ENCODE assay signal across 16 cellular contexts in genomic region chr11:93719310-93719709, GRCh38.
"Had no signal": no experiment of that assay in that cellular context is flagged by ENCODE, and none has a peak within 500 bp of the region (broad histone marks: within the 10 kb centered on the region; RNA-seq: fewer than 3 reads in every experiment).

No MANE protein-coding gene starts in this region.

- H3K27ac ChIP-seq: breast epithelium, gastrocnemius medialis, tibial artery had no signal

- H3K9me3 Mint-ChIP-seq: activated CD8-positive, alpha-beta T cell treated with anti-CD3 and anti-CD28 coated beads for 36 hours; activated naive CD8-positive, alpha-beta T cell treated with anti-CD3 and anti-CD28 coated beads, Interleukin-2, amount 50 U/mL, for 24 hours; endodermal cell; nephron; stimulated activated effector memory CD8-positive, alpha-beta T cell treated with anti-CD3 and anti-CD28 coated beads, Interleukin-12 subunit alpha, Interleukin-12 subunit beta, amount 100 ng/mL, for 72 hours had no signal

- H3K36me3 ChIP-seq: breast epithelium had no signal

- H3K27ac Mint-ChIP-seq: activated CD8-positive, alpha-beta T cell treated with anti-CD3 and anti-CD28 coated beads for 36 hours; activated naive CD4-positive, alpha-beta T cell treated with anti-CD3 and anti-CD28 coated beads for 36 hours; activated naive CD8-positive, alpha-beta T cell treated with anti-CD3 and anti-CD28 coated beads, Interleukin-2, amount 50 U/mL, for 24 hours; endodermal cell; nephron had no signal

- H3K4me1 Mint-ChIP-seq: nephron had no signal

- H3K27me3 ChIP-seq: breast epithelium, gastrocnemius medialis, heart right ventricle, tibial artery had no signal

- H3K9me3 ChIP-seq: breast epithelium, gastrocnemius medialis, heart right ventricle, tibial artery had no signal

- H3K27me3 Mint-ChIP-seq: activated CD8-positive, alpha-beta T cell treated with anti-CD3 and anti-CD28 coated beads for 36 hours; activated naive CD8-positive, alpha-beta T cell treated with anti-CD3 and anti-CD28 coated beads, Interleukin-2, amount 50 U/mL, for 24 hours had no signal

- DNase-seq: activated CD4-positive, CD25-positive, alpha-beta regulatory T cell treated with anti-CD3 and anti-CD28 coated beads, Interleukin-2, amount 50 U/mL, for 72 hours; activated CD8-positive, alpha-beta memory T cell treated with anti-CD3 and anti-CD28 coated beads, Interleukin-2, amount 50 U/mL, for 48 hours; activated CD8-positive, alpha-beta T cell treated with anti-CD3 and anti-CD28 coated beads for 36 hours; activated naive CD4-positive, alpha-beta T cell treated with anti-CD3 and anti-CD28 coated beads for 36 hours; activated naive CD8-positive, alpha-beta T cell treated with anti-CD3 and anti-CD28 coated beads, Interleukin-2, amount 50 U/mL, for 24 hours; aorta; endodermal cell; erythroblast; gastrocnemius medialis; heart right ventricle; occipital lobe; T1000; tibial artery had no signal

- H3K4me3 Mint-ChIP-seq: activated CD8-positive, alpha-beta T cell treated with anti-CD3 and anti-CD28 coated beads for 36 hours; activated naive CD4-positive, alpha-beta T cell treated with anti-CD3 and anti-CD28 coated beads for 36 hours; activated naive CD8-positive, alpha-beta T cell treated with anti-CD3 and anti-CD28 coated beads, Interleukin-2, amount 50 U/mL, for 24 hours; endodermal cell; nephron; stimulated activated effector memory CD8-positive, alpha-beta T cell treated with anti-CD3 and anti-CD28 coated beads, Interleukin-12 subunit alpha, Interleukin-12 subunit beta, amount 100 ng/mL, for 72 hours had no signal

- H3K4me1 ChIP-seq: breast epithelium, gastrocnemius medialis, tibial artery had no signal

- ATAC-seq: activated CD8-positive, alpha-beta T cell treated with anti-CD3 and anti-CD28 coated beads for 36 hours; activated naive CD8-positive, alpha-beta T cell treated with anti-CD3 and anti-CD28 coated beads, Interleukin-2, amount 50 U/mL, for 24 hours; gastrocnemius medialis; heart right ventricle; stimulated activated effector memory CD8-positive, alpha-beta T cell treated with anti-CD3 and anti-CD28 coated beads, Interleukin-12 subunit alpha, Interleukin-12 subunit beta, amount 100 ng/mL, for 72 hours had no signal

- H3K4me3 ChIP-seq: breast epithelium, gastrocnemius medialis, heart right ventricle, tibial artery had no signal
